In genomic region chr16:13390093-13390985, GRCh38 we compare ENCODE assay signal across 11 cellular contexts.
DNase-seq lines count a peak whose midpoint lies in the region; ATAC-seq and TF ChIP-seq lines count a peak whose summit lies in the region.
"Had no signal": no experiment of that assay in that cellular context is flagged by ENCODE, and none has a peak within 500 bp of the region (broad histone marks: within the 10 kb centered on the region; RNA-seq: fewer than 3 reads in every experiment).

No MANE protein-coding gene starts in this region.

- DNase-seq in ACHN (peak; percentile 28), NCI-H2196 (lab: John Stamatoyannopoulos, UW; ENCODE audit: unreplicated experiment) (peak; percentile 43), iPS-NIHi7 (ENCODE audit: extremely low spot score) (no peak), ecto neural progenitor cell (ENCODE audit: low spot score) (no peak), T-cell (no peak)
- DNase-seq: NCI-H748 treated with DMSO at 0.1 percent for 48 hours, retina had no signal

- H3K36me3 Mint-ChIP-seq in T-cell = no peaks in the 10 kb centered on the region

- H3K27me3 Mint-ChIP-seq in T-cell = no peaks in the 10 kb centered on the region

- in situ Hi-C loops in ACHN (cut with HindIII; ENCODE audit: low pct_ligation_motif_present, low pct_unique_long_range_greater_than_20kb, low sequenced_read_pairs) = no loop called here

- POLR2A ChIA-PET in T-cell (lab: Charles Lee) = interaction anchor here in 1 of 2 donors (0.7 kb wide), 1 partner anchor 8 kb away, joined by 3 read pairs; no protein-coding TSS in a partner anchor

- ATAC-seq in HG02973 (IDR thresholded peaks at IDR 0.05; ENCODE audit: unreplicated experiment) = peak; percentile 60
- no peak for ATAC-seq in SK-N-SH treated with all-trans-retinoic acid at 6 μM for 48 hours
- no peak for ATAC-seq in T-cell (replicated peaks in 1 of 4)
- ATAC-seq: left lobe of liver had no signal

- no peak overlapping the region for H3K27ac Mint-ChIP-seq in T-cell

- CTCF ChIA-PET in T-cell (lab: Charles Lee) = no interaction called here

- TF ChIP-seq POLR2A in GM19099 (IDR thresholded peaks at IDR 0.05; ENCODE audit: extremely low read depth, insufficient read length, low read depth) = peak; percentile 32

- H3K9me3 Mint-ChIP-seq in T-cell = peaks cover 12 to 16% (median 14%) of the 10 kb centered on the region in 3 donors

- H3K4me1 Mint-ChIP-seq in T-cell = no peaks in the 10 kb centered on the region

- H3K4me3 Mint-ChIP-seq in T-cell = no peak overlapping the region

TF ChIP-seq in SK-N-SH treated with all-trans-retinoic acid at 6 μM for 48 hours, 23 proteins besides CTCF, POLR2A, EP300 and RAD21:
- no peak for TF ChIP-seq ZNF70 (CRISPR knock-in tag; IDR thresholded peaks at IDR 0.05)
- no peak for TF ChIP-seq ZNF565 (CRISPR knock-in tag; conservative IDR thresholded peaks at IDR 0.05; ENCODE audit: low read depth)
- TF ChIP-seq SNAI2 (CRISPR knock-in tag; IDR thresholded peaks at IDR 0.05) = no peak
- no peak for TF ChIP-seq ARNTL (CRISPR knock-in tag; IDR thresholded peaks at IDR 0.05; ENCODE audit: borderline replicate concordance, low read depth)
- no peak for TF ChIP-seq ZFP3 (CRISPR knock-in tag; IDR thresholded peaks at IDR 0.05)
- no peak for TF ChIP-seq ZC3H10 (CRISPR knock-in tag; IDR thresholded peaks at IDR 0.05)
- TF ChIP-seq TCF4 (CRISPR knock-in tag; IDR thresholded peaks at IDR 0.05; ENCODE audit: borderline replicate concordance) = no peak

Comparison
In these comparisons a context has a peak if more than half of its experiments do, and no peak if none do; other contexts are left out.
1. DNase-seq: peak in ACHN (single experiment) and NCI-H2196 (single experiment); none in iPS-NIHi7 (single experiment), ecto neural progenitor cell (single experiment) and T-cell (0 of 34).